ENCODE assay signal across 19 cellular contexts in genomic region chr12:24617471-24617870, GRCh38.
DNase-seq lines count a peak whose midpoint lies in the region; ATAC-seq and TF ChIP-seq lines count a peak whose summit lies in the region.
"Had no signal": no experiment of that assay in that cellular context is flagged by ENCODE, and none has a peak within 500 bp of the region (broad histone marks: within the 10 kb centered on the region; RNA-seq: fewer than 3 reads in every experiment).

No MANE protein-coding gene starts in this region.

- POLR2A ChIA-PET in activated CD8-positive, alpha-beta T cell treated with anti-CD3 and anti-CD28 coated beads for 36 hours (lab: Charles Lee), result no interaction called here

- H3K4me2 ChIP-seq in mesenchymal stem cell (ENCODE audit: low read length, poor library complexity, severe bottlenecking), result no peak overlapping the region
- H3K4me2 ChIP-seq: hepatocyte had no signal

- H4K8ac ChIP-seq in mesenchymal stem cell (ENCODE audit: low read length), result no peak overlapping the region

- H3K4me1 Mint-ChIP-seq in activated CD8-positive, alpha-beta T cell treated with anti-CD3 and anti-CD28 coated beads for 36 hours (ENCODE audit: low read depth), result no peaks in the 10 kb centered on the region
- H3K4me1 Mint-ChIP-seq: activated naive CD4-positive, alpha-beta T cell treated with anti-CD3 and anti-CD28 coated beads, Interleukin-2, amount 50 U/mL, for 24 hours had no signal

- H2BK5ac ChIP-seq in mesenchymal stem cell (ENCODE audit: low read depth, low read length, poor library complexity, severe bottlenecking), result no peak overlapping the region

- no peak overlapping the region for H3K23ac ChIP-seq in mesenchymal stem cell (ENCODE audit: low read length in 2 of 2)

- H3K4me1 ChIP-seq in NT2/D1 (ENCODE audit: insufficient read depth, insufficient read length) (peaks cover 4% of the 10 kb centered on the region), mesenchymal stem cell (ENCODE audit: control insufficient read depth, insufficient read depth, low read depth, low read length) (peaks cover 2% of the 10 kb centered on the region)
- H3K4me1 ChIP-seq: left ventricle myocardium inferior had no signal

- H3K36me3 Mint-ChIP-seq in activated CD8-positive, alpha-beta T cell treated with anti-CD3 and anti-CD28 coated beads for 36 hours (ENCODE audit: low read depth), result no peaks in the 10 kb centered on the region
- H3K36me3 Mint-ChIP-seq: activated naive CD4-positive, alpha-beta T cell treated with anti-CD3 and anti-CD28 coated beads, Interleukin-2, amount 50 U/mL, for 24 hours; CD8-positive, alpha-beta T cell had no signal

- no peak overlapping the region for H3K18ac ChIP-seq in mesenchymal stem cell (ENCODE audit: low read depth in 1 of 2, low read length in 2 of 2)

- intact Hi-C loops in activated CD8-positive, alpha-beta T cell treated with anti-CD3 and anti-CD28 coated beads for 36 hours (cut with micrococcal nuclease), result no loop called here
- intact Hi-C loops in sciatic nerve (cut with DNase I), result no loop called here

- 4% methylated on average over 4 of the region's 5 CpGs for WGBS in mesenchymal stem cell

- no peak overlapping the region for H2AFZ ChIP-seq in mesenchymal stem cell (ENCODE audit: low read depth, low read length)
- H2AFZ ChIP-seq: hepatocyte had no signal

- ATAC-seq in GM18517 (IDR thresholded peaks at IDR 0.05; ENCODE audit: unreplicated experiment) (no peak), sciatic nerve (no peak)
- no peak for ATAC-seq in activated CD8-positive, alpha-beta T cell treated with anti-CD3 and anti-CD28 coated beads for 36 hours
- ATAC-seq: CD8-positive, alpha-beta T cell; Right ventricle myocardium inferior had no signal

- H3K9ac ChIP-seq in NT2/D1 (ENCODE audit: insufficient read length, low read depth) (no peak overlapping the region), mesenchymal stem cell (ENCODE audit: low read length) (no peak overlapping the region)

- H3K79me1 ChIP-seq in mesenchymal stem cell (replicated peaks; ENCODE audit: low read length, poor library complexity, severe bottlenecking), result no peaks in the 10 kb centered on the region

- H2AK5ac ChIP-seq in mesenchymal stem cell (ENCODE audit: low read length, severe bottlenecking), result no peak overlapping the region

- no peak overlapping the region for H3K4ac ChIP-seq in mesenchymal stem cell (ENCODE audit: low read depth in 1 of 2, low read length in 2 of 2)

- no peaks in the 10 kb centered on the region for H3K27me3 ChIP-seq in NT2/D1 (ENCODE audit: insufficient read depth, insufficient read length)
- H3K27me3 ChIP-seq in mesenchymal stem cell (ENCODE audit: control insufficient read depth in 1 of 2, insufficient read depth in 1 of 2, low read length in 2 of 2), result no peaks in the 10 kb centered on the region
- H3K27me3 ChIP-seq: hepatocyte had no signal

- peaks cover 3% of the 10 kb centered on the region for H3K27me3 Mint-ChIP-seq in activated CD8-positive, alpha-beta T cell treated with anti-CD3 and anti-CD28 coated beads for 36 hours
- H3K27me3 Mint-ChIP-seq: activated naive CD4-positive, alpha-beta T cell treated with anti-CD3 and anti-CD28 coated beads, Interleukin-2, amount 50 U/mL, for 24 hours had no signal

- no peak overlapping the region for H3K27ac Mint-ChIP-seq in activated CD8-positive, alpha-beta T cell treated with anti-CD3 and anti-CD28 coated beads for 36 hours
- H3K27ac Mint-ChIP-seq: activated naive CD4-positive, alpha-beta T cell treated with anti-CD3 and anti-CD28 coated beads, Interleukin-2, amount 50 U/mL, for 24 hours; CD8-positive, alpha-beta T cell; T-helper 2 cell treated with Interferon-gamma antibody and Interleukin-4, amounts not matched to agents 5 μg/mL and 100 μg/mL, for 36 hours had no signal

- DNase-seq in COLO829 (ENCODE audit: low spot score), result peak; percentile 51
- DNase-seq in NT2/D1 (ENCODE audit: low read depth, low spot score), result peak; percentile 63
- peak; percentile 68 for DNase-seq in dermis blood vessel endothelial cell
- peak; percentile 63 for DNase-seq in mesenchymal stem cell
- DNase-seq in HuH-7.5 (ENCODE audit: low spot score), result no peak
- no peak for DNase-seq in activated CD8-positive, alpha-beta T cell treated with anti-CD3 and anti-CD28 coated beads for 36 hours
- no peak for DNase-seq in sciatic nerve (ENCODE audit: low spot score)
- DNase-seq: activated CD4-positive, alpha-beta T cell treated with anti-CD3 and anti-CD28 coated beads for 4 hours; CD8-positive, alpha-beta T cell; left ventricle myocardium inferior; NCI-H2029 treated with DMSO at 0.1 percent for 48 hours; NCI-H526; stimulated activated CD4-positive, alpha-beta T cell treated with anti-CD3 and anti-CD28 coated beads, Interleukin-2, amount 100 ng/mL, for 48 hours had no signal

- H3K4me3 ChIP-seq in NT2/D1 (ENCODE audit: insufficient read length, low read depth) (no peak overlapping the region), mesenchymal stem cell (ENCODE audit: insufficient read depth in 1 of 2, low read depth in 1 of 2, low read length in 2 of 2) (no peak overlapping the region)
- H3K4me3 ChIP-seq: hepatocyte, left ventricle myocardium inferior, thoracic aorta had no signal

- peaks cover 2% of the 10 kb centered on the region for H3K9me3 Mint-ChIP-seq in activated CD8-positive, alpha-beta T cell treated with anti-CD3 and anti-CD28 coated beads for 36 hours
- H3K9me3 Mint-ChIP-seq: T-helper 2 cell treated with Interferon-gamma antibody and Interleukin-4, amounts not matched to agents 5 μg/mL and 100 μg/mL, for 36 hours had no signal

- H2BK15ac ChIP-seq in mesenchymal stem cell (ENCODE audit: low read depth, poor library complexity, severe bottlenecking), result no peak overlapping the region

- no peak overlapping the region for H2BK12ac ChIP-seq in mesenchymal stem cell (ENCODE audit: low read length in 2 of 2)

- H3K4me3 Mint-ChIP-seq in activated CD8-positive, alpha-beta T cell treated with anti-CD3 and anti-CD28 coated beads for 36 hours, result no peak overlapping the region
- H3K4me3 Mint-ChIP-seq: activated naive CD4-positive, alpha-beta T cell treated with anti-CD3 and anti-CD28 coated beads, Interleukin-2, amount 50 U/mL, for 24 hours; CD8-positive, alpha-beta T cell; T-helper 2 cell treated with Interferon-gamma antibody and Interleukin-4, amounts not matched to agents 5 μg/mL and 100 μg/mL, for 36 hours had no signal

- CTCF ChIA-PET in activated CD8-positive, alpha-beta T cell treated with anti-CD3 and anti-CD28 coated beads for 36 hours (lab: Charles Lee), result no interaction called here

- H3K14ac ChIP-seq in mesenchymal stem cell (ENCODE audit: low read length in 2 of 2), result no peak overlapping the region

- no peak overlapping the region for H2BK120ac ChIP-seq in mesenchymal stem cell (ENCODE audit: low read depth, low read length)

- H3K9me3 ChIP-seq in NT2/D1 (ENCODE audit: insufficient read depth, low read length), result no peaks in the 10 kb centered on the region
- no peaks in the 10 kb centered on the region for H3K9me3 ChIP-seq in mesenchymal stem cell (ENCODE audit: control insufficient read depth, low read length)
- H3K9me3 ChIP-seq: thoracic aorta had no signal

- H3K36me3 ChIP-seq in NT2/D1 (ENCODE audit: insufficient read depth, insufficient read length, low read length), result no peaks in the 10 kb centered on the region
- no peaks in the 10 kb centered on the region for H3K36me3 ChIP-seq in mesenchymal stem cell (ENCODE audit: control insufficient read depth in 1 of 2, insufficient read depth in 2 of 2, low read depth in 1 of 2, low read length in 2 of 2)
- H3K36me3 ChIP-seq: left ventricle myocardium inferior, thoracic aorta had no signal

- H4K91ac ChIP-seq in mesenchymal stem cell (ENCODE audit: low read length), result no peak overlapping the region

- H3K27ac ChIP-seq in mesenchymal stem cell (ENCODE audit: low read length, poor library complexity, severe bottlenecking), result peak overlapping the region; percentile 57
- H3K27ac ChIP-seq: hepatocyte, left ventricle myocardium inferior, thoracic aorta had no signal

- no peak for TF ChIP-seq CTCF in activated CD8-positive, alpha-beta T cell treated with anti-CD3 and anti-CD28 coated beads for 36 hours (IDR thresholded peaks at IDR 0.05)

Comparison
In these comparisons a context has a peak if more than half of its experiments do, and no peak if none do; other contexts are left out.
1. DNase-seq: peak in COLO829 (single experiment), NT2/D1 (single experiment), dermis blood vessel endothelial cell (single experiment) and mesenchymal stem cell (single experiment); none in HuH-7.5 (single experiment), activated CD8-positive, alpha-beta T cell treated with anti-CD3 and anti-CD28 coated beads for 36 hours (single experiment) and sciatic nerve (single experiment).